Comparison of ENCODE assay signal across 8 cellular contexts in genomic region chr14:21475767-21476525, GRCh38. TPM values are rescaled to one million over a fixed set of nuclear protein-coding genes. Genes with fewer than 3 reads are reported as not detected.
DNase-seq lines count a peak whose midpoint lies in the region; TF ChIP-seq lines count a peak whose summit lies in the region.

No MANE protein-coding gene starts in this region.

- POLR2A ChIA-PET in AG04450 (lab: Yijun Ruan, JAX), result interaction anchor here (0.5 to 1.4 kb wide), 5 partner anchors 8 to 39 kb away, joined by 3 to 5 read pairs (median 4); partner anchors contain the start of genes CHD8 and METTL3

- H3K9ac ChIP-seq in HUES48 (ENCODE audit: low read depth, low read length), result peak overlapping the region; percentile 60
- H3K9ac ChIP-seq in mucosa of rectum (ENCODE audit: low read depth in 1 of 2, low read length in 2 of 2), result peak overlapping the region; percentile 76 to 82

- H3K36me3 ChIP-seq in HUES48 (ENCODE audit: control insufficient read depth, insufficient read depth, low read length) (peaks cover 27% of the 10 kb centered on the region), mucosa of rectum (ENCODE audit: control insufficient read depth in 2 of 2, insufficient read depth in 2 of 2, low read length in 2 of 2) (peaks cover 0 to 11% of the 10 kb centered on the region in 2 donors)

- CTCF ChIA-PET in AG04450 (lab: Charles Lee), result interaction anchor here (0.7 to 4.3 kb wide), 14 partner anchors 9 to 503 kb away, joined by 3 to 43 read pairs (median 6); partner anchors contain the start of gene CHD8

- H3K27ac ChIP-seq in AG04450 (ENCODE audit: low read depth, low read length) (no peak overlapping the region), HUES48 (ENCODE audit: low read depth, low read length) (peak overlapping the region; percentile 91), caudate nucleus (ENCODE audit: low read depth, low read length) (peak overlapping the region; percentile 85), mucosa of rectum (ENCODE audit: low read depth in 2 of 2, low read length in 2 of 2) (peak overlapping the region; percentile 88 to 90)

- H3K4me3 ChIP-seq in AG04450 (ENCODE audit: low read depth, low read length) (peak overlapping the region; percentile 90), HUES48 (ENCODE audit: low read depth, low read length) (peak overlapping the region; percentile 100), mucosa of rectum (ENCODE audit: low read length in 2 of 2) (peak overlapping the region; percentile 98 to 100)

- no peak for TF ChIP-seq CTCF in AG04450 (IDR thresholded peaks at IDR 0.05; ENCODE audit: low read depth, low read length)

- H3K4me1 ChIP-seq in HUES48 (ENCODE audit: control insufficient read depth, insufficient read depth, low read length), result peaks cover 7% of the 10 kb centered on the region
- peaks cover 12 to 13% of the 10 kb centered on the region in 2 donors for H3K4me1 ChIP-seq in mucosa of rectum (ENCODE audit: control insufficient read depth in 2 of 2, insufficient read depth in 2 of 2, low read length in 2 of 2)

- DNase-seq in AG04450 (ENCODE audit: low read depth, low spot score), result no peak
- no peak for DNase-seq in caudate nucleus (lab: John Stamatoyannopoulos, UW)
- no peak for DNase-seq in NCI-H2227 (lab: John Stamatoyannopoulos, UW; ENCODE audit: unreplicated experiment)
- DNase-seq in cerebellum (ENCODE audit: low spot score), result no peak
- no peak for DNase-seq in SK-N-DZ (ENCODE audit: low spot score)
- no peak for DNase-seq in activated gamma-delta T cell (lab: John Stamatoyannopoulos, UW)

- no peaks in the 10 kb centered on the region for H3K27me3 ChIP-seq in AG04450 (ENCODE audit: control insufficient read depth, insufficient read depth, low read length)
- no peaks in the 10 kb centered on the region for H3K27me3 ChIP-seq in HUES48 (ENCODE audit: control insufficient read depth, insufficient read depth, low read length)
- H3K27me3 ChIP-seq in mucosa of rectum (ENCODE audit: control insufficient read depth in 2 of 2, insufficient read depth in 2 of 2, low read length in 2 of 2), result no peaks in the 10 kb centered on the region

- no peaks in the 10 kb centered on the region; the same call in 1 of the 2 replicates for H3K9me3 ChIP-seq in AG04450 (ENCODE audit: control insufficient read depth, insufficient read depth, low read length)
- no peaks in the 10 kb centered on the region for H3K9me3 ChIP-seq in HUES48 (ENCODE audit: control insufficient read depth, insufficient read depth, low read length)
- no peaks in the 10 kb centered on the region for H3K9me3 ChIP-seq in mucosa of rectum (ENCODE audit: control insufficient read depth in 2 of 2, low read length in 2 of 2)

RNA-seq across cellular contexts. Expression of gene RAB2B, which starts 0.8 kb away (rescaled TPM):
- polyA plus RNA-seq in AG04450 (2011; rRNA removed), result 32.6 and 36.7 TPM in 2 replicates
- 29.6 and 35.1 TPM in 2 replicates for polyA minus RNA-seq in AG04450 (2011; rRNA and poly(A)+ RNA removed)
- 33.9 TPM for total RNA-seq in cerebellum
- polyA plus RNA-seq in SK-N-DZ (2014; cell fraction: cytosol; rRNA removed), result 31.9 and 42.7 TPM in 2 replicates
- 26.5 and 31.2 TPM in 2 replicates for polyA plus RNA-seq in SK-N-DZ (2014; cell fraction: nucleus; rRNA removed)

RNA-seq across cellular contexts. Expression of gene TOX4, which starts 1.0 kb away (rescaled TPM):
- 93.7 and 94.6 TPM in 2 replicates for polyA plus RNA-seq in AG04450 (2011; rRNA removed)
- polyA minus RNA-seq in AG04450 (2011; rRNA and poly(A)+ RNA removed), result 91.4 and 118 TPM in 2 replicates
- 32.8 TPM for total RNA-seq in cerebellum
- polyA plus RNA-seq in SK-N-DZ (2014; cell fraction: cytosol; rRNA removed), result 22.9 and 31.1 TPM in 2 replicates
- polyA plus RNA-seq in SK-N-DZ (2014; cell fraction: nucleus; rRNA removed), result 9.5 and 27.8 TPM in 2 replicates

RNA-seq across cellular contexts. Expression of gene CHD8, which starts 20.0 kb away (rescaled TPM):
- 26.1 and 40.3 TPM in 2 replicates for polyA plus RNA-seq in AG04450 (2011; rRNA removed)
- polyA minus RNA-seq in AG04450 (2011; rRNA and poly(A)+ RNA removed), result 110 and 136 TPM in 2 replicates
- 81.8 TPM for total RNA-seq in cerebellum
- polyA plus RNA-seq in SK-N-DZ (2014; cell fraction: cytosol; rRNA removed), result 30.9 and 31.2 TPM in 2 replicates
- polyA plus RNA-seq in SK-N-DZ (2014; cell fraction: nucleus; rRNA removed), result 45.7 and 70.5 TPM in 2 replicates

RNA-seq across cellular contexts. Expression of gene METTL3, which starts 35.2 kb away (rescaled TPM):
- 62.3 and 66.3 TPM in 2 replicates for polyA plus RNA-seq in AG04450 (2011; rRNA removed)
- 70.2 and 83.3 TPM in 2 replicates for polyA minus RNA-seq in AG04450 (2011; rRNA and poly(A)+ RNA removed)
- total RNA-seq in cerebellum, result 77.7 TPM
- polyA plus RNA-seq in SK-N-DZ (2014; cell fraction: cytosol; rRNA removed), result 118 and 119 TPM in 2 replicates
- 493 and 536 TPM in 2 replicates for polyA plus RNA-seq in SK-N-DZ (2014; cell fraction: nucleus; rRNA removed)

RNA-seq across cellular contexts. Expression of gene SALL2, which starts 50.2 kb away (rescaled TPM):
- polyA plus RNA-seq in AG04450 (2011; rRNA removed), result 15.0 and 17.1 TPM in 2 replicates
- polyA minus RNA-seq in AG04450 (2011; rRNA and poly(A)+ RNA removed), result 21.8 and 23.4 TPM in 2 replicates
- 23.7 TPM for total RNA-seq in cerebellum
- 27.4 and 27.5 TPM in 2 replicates for polyA plus RNA-seq in SK-N-DZ (2014; cell fraction: cytosol; rRNA removed)
- polyA plus RNA-seq in SK-N-DZ (2014; cell fraction: nucleus; rRNA removed), result 6.1 and 11.7 TPM in 2 replicates
